8 cellular contexts compared by ENCODE assay signal in the genomic region with DNA sequence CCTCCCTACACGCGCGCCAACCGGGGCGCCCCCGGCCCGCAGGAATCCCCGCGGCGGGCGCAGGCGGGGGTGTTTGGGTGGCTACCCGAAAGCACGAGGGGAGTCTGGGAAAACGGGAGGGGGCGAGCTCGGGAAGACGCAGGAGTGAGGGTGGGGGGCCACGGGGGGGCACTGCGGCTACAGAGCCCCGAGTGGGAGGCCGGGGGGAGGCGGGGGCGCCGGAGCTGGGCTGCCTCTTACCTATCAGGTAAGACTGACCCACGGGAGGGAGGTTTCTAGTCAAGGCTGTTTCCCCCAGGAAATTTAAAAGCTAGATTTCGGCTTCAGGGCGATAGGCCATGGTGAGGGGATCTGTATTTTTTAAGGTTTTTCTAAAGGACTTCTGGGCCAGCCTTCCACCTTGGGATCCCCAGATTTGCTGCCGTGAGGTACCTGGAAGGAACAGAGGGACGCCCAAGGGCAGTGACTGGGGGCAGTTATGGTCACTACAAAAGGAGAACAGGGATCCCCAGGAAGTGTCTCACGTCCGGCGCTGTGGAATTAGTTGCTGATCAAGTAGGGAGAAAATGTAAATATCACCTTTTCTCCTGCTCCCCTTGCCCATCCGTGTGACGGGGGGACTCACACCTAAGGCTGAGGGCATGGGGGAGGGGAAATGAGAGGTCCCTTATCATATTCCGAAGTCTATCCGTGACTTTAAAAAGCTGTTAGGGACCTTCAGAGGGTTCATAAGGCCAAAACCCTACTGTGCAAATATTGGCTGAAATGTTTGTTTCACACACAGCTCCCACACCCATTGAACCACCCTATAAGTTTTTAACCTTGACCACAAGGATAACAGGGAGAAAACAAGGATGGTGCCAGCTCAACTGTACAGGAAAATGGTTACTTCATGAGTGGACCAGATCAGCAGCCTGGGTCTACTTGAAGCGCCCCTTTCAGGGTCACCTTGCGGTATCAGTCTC. TPM values are rescaled to one million over a fixed set of nuclear protein-coding genes. Genes with fewer than 3 reads are reported as not detected.
DNase-seq lines count a peak whose midpoint lies in the region; ATAC-seq and TF ChIP-seq lines count a peak whose summit lies in the region.

No MANE protein-coding gene starts in this region.

- peak overlapping the region; percentile 91 to 99 (median 98) for H3K27ac ChIP-seq in right lobe of liver
- peak overlapping the region; percentile 51 for H3K27ac ChIP-seq in temporal lobe (ENCODE audit: low read depth, low read length)

- H3K4me3 ChIP-seq in GM12865 (ENCODE audit: low read depth, low read length) (peak overlapping the region; percentile 69), right lobe of liver (peak overlapping the region; percentile 63 to 74 (median 73))

- TF ChIP-seq CTCF in GM12865 (IDR thresholded peaks at IDR 0.05; ENCODE audit: insufficient read depth, low read depth, low read length, missing control alignments), result no peak
- TF ChIP-seq CTCF in right lobe of liver (IDR thresholded peaks at IDR 0.05), result peak in 1 of 4 donors; percentile 37

- H3K27me3 ChIP-seq in right lobe of liver, result no peaks in the 10 kb centered on the region

- no peak for TF ChIP-seq POLR2A in right lobe of liver (IDR thresholded peaks at IDR 0.05)

- no peaks in the 10 kb centered on the region for H3K9me3 ChIP-seq in right lobe of liver

- no peaks in the 10 kb centered on the region for H3K36me3 ChIP-seq in right lobe of liver

- 6% methylated on average over 20 of the region's 39 CpGs for WGBS in right lobe of liver (ENCODE audit: insufficient coverage, low coverage, low lambda C conversion rate, missing lambda C conversion rate)

- peaks cover 0 to 19% (median 8%) of the 10 kb centered on the region in 4 donors for H3K4me1 ChIP-seq in right lobe of liver

- DNase-seq in GM12865 (ENCODE audit: low read depth) (no peak), NCI-H345 (lab: John Stamatoyannopoulos, UW) (peak; percentile 46), cerebellar cortex (ENCODE audit: low spot score) (peak; percentile 56), right lobe of liver (peak; percentile 34 to 69 (median 57)), NCI-H2171 treated with DMSO at 0.1 percent for 48 hours (lab: John Stamatoyannopoulos, UW) (no peak)
- DNase-seq in activated effector memory CD4-positive, alpha-beta T cell treated with Interleukin-2 at 50 U/mL for 16 hours, result no peak

- intact Hi-C loops in right lobe of liver (cut with DNase I), result loop anchor here (10.0 kb wide), 3 partner anchors 55 to 135 kb away; no protein-coding TSS in a partner anchor

- peak; percentile 29 to 57 (median 40) for ATAC-seq in right lobe of liver
- ATAC-seq in HG03045 (IDR thresholded peaks at IDR 0.05; ENCODE audit: unreplicated experiment), result no peak

RNA-seq across cellular contexts. Expression of a gene that starts 0.6 kb away (rescaled TPM):
- total RNA-seq in right lobe of liver (10 to 100 TPM in 5 of 6 experiments, 1 to 10 TPM in 1; 9.0 to 24.4 (median 15.8) TPM), temporal lobe (14.3 TPM)

RNA-seq across cellular contexts. Expression of a gene that starts 35.6 kb away (rescaled TPM):
- total RNA-seq in right lobe of liver (10 to 100 TPM; 14.7 to 25.3 (median 21.0) TPM), temporal lobe (14.5 TPM)

Comparison
In these comparisons a context has a peak if more than half of its experiments do, and no peak if none do; other contexts are left out.
1. DNase-seq: peak in NCI-H345 (single experiment), cerebellar cortex (single experiment) and right lobe of liver (3 of 3); none in GM12865 (single experiment), activated effector memory CD4-positive, alpha-beta T cell treated with Interleukin-2 at 50 U/mL for 16 hours (single experiment) and NCI-H2171 treated with DMSO at 0.1 percent for 48 hours (single experiment).